ENCODE assay signal across 20 cellular contexts in genomic region chr1:159980076-159980475, GRCh38. TPM values are rescaled to one million over a fixed set of nuclear protein-coding genes. Genes with fewer than 3 reads are reported as not detected.
A peak's percentile ranks its signal among the peaks of the same experiment; 100 is the strongest.
DNase-seq lines count a peak whose midpoint lies in the region; ATAC-seq and TF ChIP-seq lines count a peak whose summit lies in the region.
"Had no signal": no experiment of that assay in that cellular context is flagged by ENCODE, and none has a peak within 500 bp of the region (broad histone marks: within the 10 kb centered on the region; RNA-seq: fewer than 3 reads in every experiment).

No MANE protein-coding gene starts in this region.

- H3K4me1 ChIP-seq in esophagus muscularis mucosa (peaks cover 0 to 10% (median 4%) of the 10 kb centered on the region in 4 donors), vagina (no peaks in the 10 kb centered on the region), gastrocnemius medialis (no peaks in the 10 kb centered on the region)
- H3K4me1 ChIP-seq: BLaER1, Caco-2 had no signal

- TF ChIP-seq CTCF in coronary artery (IDR thresholded peaks at IDR 0.05) (no peak), esophagus muscularis mucosa (IDR thresholded peaks at IDR 0.05) (no peak), vagina (IDR thresholded peaks at IDR 0.05) (no peak), gastrocnemius medialis (IDR thresholded peaks at IDR 0.05 in 4 of 5, conservative IDR thresholded peaks at IDR 0.05 in 1 of 5) (no peak)

- H3K36me3 ChIP-seq in esophagus muscularis mucosa (no peaks in the 10 kb centered on the region), vagina (no peaks in the 10 kb centered on the region), gastrocnemius medialis (no peaks in the 10 kb centered on the region)
- H3K36me3 ChIP-seq: BLaER1 had no signal

- no peak overlapping the region for H3K4me3 ChIP-seq in coronary artery
- no peak overlapping the region for H3K4me3 ChIP-seq in esophagus muscularis mucosa
- no peak overlapping the region for H3K4me3 ChIP-seq in vagina
- no peak overlapping the region for H3K4me3 ChIP-seq in gastrocnemius medialis
- H3K4me3 ChIP-seq: BLaER1, GM23248 had no signal

- 60% methylated on average over 6 of the region's 6 CpGs for WGBS in esophagus muscularis mucosa

- ATAC-seq in gastrocnemius medialis (no peak), left lobe of liver (no peak)
- ATAC-seq: CD8-positive, alpha-beta T cell had no signal

- no peaks in the 10 kb centered on the region for H3K9me3 ChIP-seq in esophagus muscularis mucosa
- H3K9me3 ChIP-seq in vagina = no peaks in the 10 kb centered on the region
- no peaks in the 10 kb centered on the region for H3K9me3 ChIP-seq in gastrocnemius medialis
- H3K9me3 ChIP-seq: BLaER1, Caco-2 had no signal

- TF ChIP-seq POLR2A in esophagus muscularis mucosa (IDR thresholded peaks at IDR 0.05; ENCODE audit: low read depth) = no peak
- TF ChIP-seq POLR2A in vagina (IDR thresholded peaks at IDR 0.05) = no peak
- TF ChIP-seq POLR2A in gastrocnemius medialis (IDR thresholded peaks at IDR 0.05) = no peak

- no peaks in the 10 kb centered on the region for H3K27me3 ChIP-seq in esophagus muscularis mucosa
- no peaks in the 10 kb centered on the region for H3K27me3 ChIP-seq in vagina
- peaks cover 0 to 8% (median 3%) of the 10 kb centered on the region in 3 donors for H3K27me3 ChIP-seq in gastrocnemius medialis
- H3K27me3 ChIP-seq: BLaER1 had no signal

- intact Hi-C loops in esophagus muscularis mucosa (cut with DNase I) (no loop called here), vagina (cut with DNase I) (no loop called here), gastrocnemius medialis (cut with DNase I; ENCODE audit: low total_unique reads) (no loop called here)

- H3K27ac ChIP-seq in coronary artery (no peak overlapping the region), esophagus muscularis mucosa (replicated peaks in 1 of 4) (no peak overlapping the region), vagina (no peak overlapping the region), gastrocnemius medialis (no peak overlapping the region)
- H3K27ac ChIP-seq: BLaER1, C4-2B, GM23248 had no signal

- DNase-seq in coronary artery (ENCODE audit: low spot score) = peak; percentile 31
- DNase-seq in esophagus muscularis mucosa (ENCODE audit: extremely low spot score) = peak; percentile 45
- DNase-seq in vagina (ENCODE audit: extremely low spot score in 2 of 2) = peak; percentile 71 to 87
- DNase-seq in gastrocnemius medialis = no peak
- no peak for DNase-seq in stimulated activated CD4-positive, alpha-beta T cell treated with anti-CD3 and anti-CD28 coated beads, Interleukin-4, amount 100 ng/mL, for 1 hour
- no peak for DNase-seq in left lobe of liver (ENCODE audit: low spot score)
- DNase-seq: Caco-2; CD4-positive, CD25-positive, alpha-beta regulatory T cell; DMS153; DND-41; GM23248; H7; HCEC 1CT had no signal

- no peak for TF ChIP-seq EP300 in esophagus muscularis mucosa (IDR thresholded peaks at IDR 0.05)

- in situ Hi-C loops in gastrocnemius medialis (cut with MboI; ENCODE audit: low sequenced_read_pairs in 4 of 4) = no loop called here

RNA-seq across cellular contexts. Expression of gene SLAMF9, which starts 26.0 kb away (rescaled TPM):
- not detected for total RNA-seq in esophagus muscularis mucosa
- not detected for total RNA-seq in vagina
- not detected for total RNA-seq in gastrocnemius medialis
- 0.83 TPM for total RNA-seq in left lobe of liver
- total RNA-seq: A172; A673; B cell; CD4-positive, CD25-positive, alpha-beta regulatory T cell; CD8-positive, alpha-beta T cell; GM23248; H1; H7 had no signal

RNA-seq across cellular contexts. Expression of gene IGSF9, which starts 34.7 kb away (rescaled TPM):
- under 1 TPM in 2 of 4 donors, not detected in 2; 0.17 to 0.23 TPM for total RNA-seq in esophagus muscularis mucosa
- 5.6 TPM for total RNA-seq in vagina
- under 1 TPM in 2 of 4 donors, not detected in 2; 0.10 to 0.11 TPM for total RNA-seq in gastrocnemius medialis
- 17.0 TPM for total RNA-seq in left lobe of liver
- total RNA-seq: CD4-positive, CD25-positive, alpha-beta regulatory T cell; CD8-positive, alpha-beta T cell; GM23248 had no signal

RNA-seq across cellular contexts. Expression of gene PIGM, which starts 51.7 kb away (rescaled TPM):
- 1 to 10 TPM; 2.8 to 4.9 (median 4.6) TPM for total RNA-seq in esophagus muscularis mucosa
- 2.7 TPM for total RNA-seq in vagina
- total RNA-seq in gastrocnemius medialis = under 1 TPM; 0.55 to 0.75 (median 0.72) TPM
- 3.4 TPM for total RNA-seq in left lobe of liver

RNA-seq across cellular contexts. Expression of gene TAGLN2, which starts 54.8 kb away (rescaled TPM):
- 100 to 1,000 TPM; 125 to 276 (median 228) TPM for total RNA-seq in esophagus muscularis mucosa
- total RNA-seq in vagina = 290 TPM
- 10 to 100 TPM; 28.8 to 48.2 (median 37.5) TPM for total RNA-seq in gastrocnemius medialis
- 68.3 TPM for total RNA-seq in left lobe of liver

Comparison
In these comparisons a context has a peak if more than half of its experiments do, and no peak if none do; other contexts are left out.
1. DNase-seq: peak in coronary artery (single experiment), esophagus muscularis mucosa (single experiment) and vagina (2 of 2); none in gastrocnemius medialis (0 of 2), stimulated activated CD4-positive, alpha-beta T cell treated with anti-CD3 and anti-CD28 coated beads, Interleukin-4, amount 100 ng/mL, for 1 hour (single experiment) and left lobe of liver (single experiment).